Comparison of ENCODE assay signal across 1 cellular context in the genomic region with DNA sequence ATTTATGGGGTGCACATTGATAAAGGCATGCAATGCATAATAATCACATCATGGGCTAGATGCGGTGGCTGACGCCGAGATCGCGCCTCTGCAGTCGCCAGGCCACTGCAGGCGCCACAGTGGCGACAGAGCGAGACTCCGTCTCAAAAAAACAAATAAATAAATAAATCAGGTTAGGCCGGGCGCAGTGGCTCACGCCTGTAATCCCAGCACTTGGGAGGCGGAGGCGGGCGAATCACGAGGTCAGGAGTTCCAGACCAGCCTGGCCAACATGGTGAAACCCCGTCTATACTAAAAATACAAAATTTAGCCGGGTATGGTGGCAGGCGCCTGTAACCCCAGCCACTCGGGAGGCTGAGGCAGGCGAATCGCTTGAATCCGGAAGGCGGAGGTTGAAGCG.
TF ChIP-seq lines count a peak whose summit lies in the region.

No MANE protein-coding gene starts in this region.

TF ChIP-seq in HepG2, 621 proteins besides CTCF, POLR2A, EP300 and RAD21:
- TF ChIP-seq, protein P1, sequence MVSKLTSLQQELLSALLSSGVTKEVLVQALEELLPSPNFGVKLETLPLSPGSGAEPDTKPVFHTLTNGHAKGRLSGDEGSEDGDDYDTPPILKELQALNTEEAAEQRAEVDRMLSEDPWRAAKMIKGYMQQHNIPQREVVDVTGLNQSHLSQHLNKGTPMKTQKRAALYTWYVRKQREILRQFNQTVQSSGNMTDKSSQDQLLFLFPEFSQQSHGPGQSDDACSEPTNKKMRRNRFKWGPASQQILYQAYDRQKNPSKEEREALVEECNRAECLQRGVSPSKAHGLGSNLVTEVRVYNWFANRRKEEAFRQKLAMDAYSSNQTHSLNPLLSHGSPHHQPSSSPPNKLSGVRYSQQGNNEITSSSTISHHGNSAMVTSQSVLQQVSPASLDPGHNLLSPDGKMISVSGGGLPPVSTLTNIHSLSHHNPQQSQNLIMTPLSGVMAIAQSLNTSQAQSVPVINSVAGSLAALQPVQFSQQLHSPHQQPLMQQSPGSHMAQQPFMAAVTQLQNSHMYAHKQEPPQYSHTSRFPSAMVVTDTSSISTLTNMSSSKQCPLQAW (CRISPR knock-in tag; IDR thresholded peaks at IDR 0.05) = peak; percentile 15; the same call in 1 of the 2 replicates
TF ChIP-seq in HepG2: peak in this region for 1; not testable (repeated sequence) for 620.
